In genomic region chr2:128584296-128584900, GRCh38 we compare ENCODE assay signal across 1 cellular context.
TF ChIP-seq lines count a peak whose summit lies in the region.

No MANE protein-coding gene starts in this region.

TF ChIP-seq in H1, 55 proteins besides CTCF, POLR2A, EP300 and RAD21 (continued from another document):
- TF ChIP-seq POU5F1 (IDR thresholded peaks at IDR 0.05; ENCODE audit: low read depth, low read length) (no peak), FOSL1 (IDR thresholded peaks at IDR 0.05; ENCODE audit: insufficient read depth, low read depth, low read length) (no peak), GTF2F1 (IDR thresholded peaks at IDR 0.05; ENCODE audit: borderline replicate concordance, low read depth, low read length) (no peak), JUN (IDR thresholded peaks at IDR 0.05; ENCODE audit: low read depth, low read length) (no peak), RNF2 (IDR thresholded peaks at IDR 0.05; ENCODE audit: borderline replicate concordance, low read depth, low read length, missing control alignments, poor library complexity, severe bottlenecking) (no peak)
